13 cellular contexts compared by ENCODE assay signal in genomic region chr19:17136617-17137016, GRCh38.
DNase-seq lines count a peak whose midpoint lies in the region; ATAC-seq and TF ChIP-seq lines count a peak whose summit lies in the region.
"Had no signal": no experiment of that assay in that cellular context is flagged by ENCODE, and none has a peak within 500 bp of the region (broad histone marks: within the 10 kb centered on the region; RNA-seq: fewer than 3 reads in every experiment).

No MANE protein-coding gene starts in this region.

- no peak overlapping the region for H2AFZ ChIP-seq in GM23248

- TF ChIP-seq POLR2A in spleen (IDR thresholded peaks at IDR 0.05) (no peak), adrenal gland (IDR thresholded peaks at IDR 0.05) (no peak)

- no peak overlapping the region for H3K4me3 Mint-ChIP-seq in natural killer cell

- ATAC-seq in lower lobe of right lung: no peak
- ATAC-seq in natural killer cell: no peak

- peak overlapping the region; percentile 86 for H3K9ac ChIP-seq in GM23248

- H3K27ac ChIP-seq in GM23248 (peak overlapping the region; percentile 98), SJSA1 (peak overlapping the region; percentile 98), lower lobe of right lung (peak overlapping the region; percentile 92), spleen (peak overlapping the region; percentile 75 to 94 (median 86)), adrenal gland (peak overlapping the region in 2 of 5 donors; percentile 89 to 96)

- WGBS in GM23248 (ENCODE audit: low coverage in 1 of 2, low lambda C conversion rate in 2 of 2, missing lambda C conversion rate in 2 of 2), 2 experiments: 94 to 97% methylated on average over 11 of the region's 11 CpGs
- 85 to 93% (median 89%) methylated on average over 11 of the region's 11 CpGs for WGBS in spleen, 5 donors
- WGBS in adrenal gland, 4 donors: 88 to 95% (median 94%) methylated on average over 9 to 11 of the region's 11 CpGs

- H3K27ac Mint-ChIP-seq in natural killer cell: no peak overlapping the region
- H3K27ac Mint-ChIP-seq: activated T-helper 2 cell treated with anti-CD3 and anti-CD28 coated beads, Interferon-gamma antibody, Interleukin-2, Interleukin-4, amounts not matched to agents 10 μg/mL and 5 μg/mL and 100 μg/mL, durations not matched to agents 14 hours and 24 hours and 36 hours had no signal

- H3K27me3 ChIP-seq in GM23248 (replicated peaks; ENCODE audit: insufficient read depth) (no peaks in the 10 kb centered on the region), SJSA1 (replicated peaks) (no peaks in the 10 kb centered on the region), lower lobe of right lung (ENCODE audit: low read depth) (no peaks in the 10 kb centered on the region), spleen (replicated peaks in 1 of 7) (no peaks in the 10 kb centered on the region), adrenal gland (no peaks in the 10 kb centered on the region)

- H4K20me1 ChIP-seq in GM23248 (ENCODE audit: insufficient read depth): no peaks in the 10 kb centered on the region

- peaks cover 26 to 38% of the 10 kb centered on the region in 2 donors for H3K4me1 Mint-ChIP-seq in natural killer cell

- intact Hi-C loops in lower lobe of right lung (cut with DNase I): no loop called here
- intact Hi-C loops in spleen (cut with DNase I; ENCODE audit: low total_unique reads): no loop called here
- intact Hi-C loops in natural killer cell (cut with micrococcal nuclease): no loop called here
- intact Hi-C loops in adrenal gland (cut with DNase I): loop anchor here in 1 of 2 donors (5.0 kb wide), 1 partner anchor 54 kb away; no protein-coding TSS in a partner anchor

- no peaks in the 10 kb centered on the region for H3K9me2 ChIP-seq in GM23248 (ENCODE audit: insufficient read depth)

- H3K27me3 Mint-ChIP-seq in natural killer cell (ENCODE audit: low read depth in 2 of 2): no peaks in the 10 kb centered on the region

- H3K36me3 ChIP-seq in GM23248 (ENCODE audit: low read depth): no peaks in the 10 kb centered on the region
- H3K36me3 ChIP-seq in SJSA1: peaks cover 23% of the 10 kb centered on the region
- H3K36me3 ChIP-seq in lower lobe of right lung: no peaks in the 10 kb centered on the region
- peaks cover 0 to 49% (median 2%) of the 10 kb centered on the region in 6 donors for H3K36me3 ChIP-seq in spleen
- no peaks in the 10 kb centered on the region for H3K36me3 ChIP-seq in adrenal gland (replicated peaks in 1 of 2)

- H3K9me3 Mint-ChIP-seq in natural killer cell: no peaks in the 10 kb centered on the region
- H3K9me3 Mint-ChIP-seq: activated T-helper 2 cell treated with anti-CD3 and anti-CD28 coated beads, Interferon-gamma antibody, Interleukin-2, Interleukin-4, amounts not matched to agents 10 μg/mL and 5 μg/mL and 100 μg/mL, durations not matched to agents 14 hours and 24 hours and 36 hours had no signal

- in situ Hi-C loops in GM23248 (cut with MboI) (no loop called here), KBM-7 (cut with MboI; ENCODE audit: low pct_unique_long_range_greater_than_20kb, low sequenced_read_pairs) (no loop called here)

- peaks cover 88% of the 10 kb centered on the region for H3K79me2 ChIP-seq in GM23248 (ENCODE audit: insufficient read depth)

- TF ChIP-seq CTCF in lower lobe of right lung (IDR thresholded peaks at IDR 0.05) (no peak), spleen (IDR thresholded peaks at IDR 0.05 in 8 of 11, conservative IDR thresholded peaks at IDR 0.05 in 3 of 11) (no peak), natural killer cell (IDR thresholded peaks at IDR 0.05) (no peak), adrenal gland (IDR thresholded peaks at IDR 0.05) (no peak)

- H3K4me3 ChIP-seq in GM23248 (no peak overlapping the region), SJSA1 (no peak overlapping the region), lower lobe of right lung (no peak overlapping the region), spleen (no peak overlapping the region), adrenal gland (no peak overlapping the region)

- H3F3A ChIP-seq in GM23248 (ENCODE audit: insufficient read depth): peaks cover 19% of the 10 kb centered on the region

- DNase-seq in GM23248 (no peak), SJSA1 (ENCODE audit: low read depth in 1 of 2, low spot score in 2 of 2) (no peak), lower lobe of right lung (no peak), spleen (no peak), natural killer cell (no peak), NCI-H1930 (lab: John Stamatoyannopoulos, UW) (no peak), KBM-7 (no peak), adrenal gland (no peak)
- DNase-seq: activated CD4-positive, alpha-beta T cell treated with anti-CD3 and anti-CD28 coated beads for 1 hour; cerebellar nuclear complex; DMS 273 treated with DMSO at 0.1 percent for 48 hours; NCI-H510A had no signal

- H3K9me3 ChIP-seq in GM23248 (ENCODE audit: low read depth) (no peaks in the 10 kb centered on the region), SJSA1 (replicated peaks) (no peaks in the 10 kb centered on the region), lower lobe of right lung (no peaks in the 10 kb centered on the region), spleen (no peaks in the 10 kb centered on the region), adrenal gland (replicated peaks in 1 of 3) (no peaks in the 10 kb centered on the region)

- H3K4me1 ChIP-seq in GM23248 (ENCODE audit: insufficient read depth) (peaks cover 21% of the 10 kb centered on the region), SJSA1 (replicated peaks) (peaks cover 34% of the 10 kb centered on the region), lower lobe of right lung (peaks cover 55% of the 10 kb centered on the region), spleen (peaks cover 29 to 97% (median 65%) of the 10 kb centered on the region in 6 donors), adrenal gland (replicated peaks in 1 of 2) (peaks cover 18 to 35% of the 10 kb centered on the region in 2 donors)

- H3K36me3 Mint-ChIP-seq in natural killer cell: no peaks in the 10 kb centered on the region

- H3K4me2 ChIP-seq in GM23248 (ENCODE audit: unreplicated experiment): no peak overlapping the region
